In genomic region chr16:15403392-15403995, GRCh38 we compare ENCODE assay signal across 18 cellular contexts. TPM values are rescaled to one million over a fixed set of nuclear protein-coding genes. Genes with fewer than 3 reads are reported as not detected.
A peak's percentile ranks its signal among the peaks of the same experiment; 100 is the strongest.
DNase-seq lines count a peak whose midpoint lies in the region; ATAC-seq and TF ChIP-seq lines count a peak whose summit lies in the region.
"Had no signal": no experiment of that assay in that cellular context is flagged by ENCODE, and none has a peak within 500 bp of the region (broad histone marks: within the 10 kb centered on the region; RNA-seq: fewer than 3 reads in every experiment).

No MANE protein-coding gene starts in this region.

- H3K36me3 ChIP-seq in OCI-LY3 (replicated peaks; ENCODE audit: low read depth, low read length) (no peaks in the 10 kb centered on the region), BE2C (no peaks in the 10 kb centered on the region)
- H3K36me3 ChIP-seq: adrenal gland, lower lobe of right lung, neural progenitor cell had no signal

- no peak overlapping the region for H3K27ac ChIP-seq in OCI-LY3 (ENCODE audit: low read length)
- H3K27ac ChIP-seq in epithelial cell of prostate, result no peak overlapping the region
- H3K27ac ChIP-seq: HL-60, lower lobe of right lung, neural progenitor cell had no signal

- ATAC-seq in HG03139 (IDR thresholded peaks at IDR 0.05; ENCODE audit: unreplicated experiment), result no peak
- ATAC-seq: activated T-cell treated with anti-CD3 and anti-CD28 coated beads, Interleukin-2, amount 50 U/mL, for 4 hours had no signal

- no peak for TF ChIP-seq CTCF in OCI-LY3 (IDR thresholded peaks at IDR 0.05; ENCODE audit: low read depth, low read length)
- no peak for TF ChIP-seq CTCF in BE2C (IDR thresholded peaks at IDR 0.05; ENCODE audit: low read depth, low read length)

- H3K79me2 ChIP-seq in OCI-LY3 (ENCODE audit: low read length), result no peaks in the 10 kb centered on the region

- no peaks in the 10 kb centered on the region for H4K20me1 ChIP-seq in OCI-LY3 (ENCODE audit: insufficient read depth, low read length)

- no peak overlapping the region for H2AFZ ChIP-seq in OCI-LY3 (ENCODE audit: low read depth, low read length)
- H2AFZ ChIP-seq: neural progenitor cell had no signal

- H3K4me2 ChIP-seq in OCI-LY3 (ENCODE audit: low read length), result peak overlapping the region; percentile 31
- H3K4me2 ChIP-seq: neural progenitor cell had no signal

- peak; percentile 62 for DNase-seq in SKM-1 treated with dmso at 0.1 percent for 144 hours (lab: John Stamatoyannopoulos, UW; ENCODE audit: unreplicated experiment)
- no peak for DNase-seq in SKM-1 (lab: John Stamatoyannopoulos, UW; ENCODE audit: unreplicated experiment)
- DNase-seq in epithelial cell of prostate (ENCODE audit: low read depth, low spot score), result peak; percentile 34
- DNase-seq in AG08395 (ENCODE audit: low spot score), result no peak
- DNase-seq in BE2C, result no peak
- DNase-seq in NCI-H2029 (lab: John Stamatoyannopoulos, UW), result no peak
- DNase-seq: 8988T; activated T-cell treated with anti-CD3 and anti-CD28 coated beads, Interleukin-2, amount 50 U/mL, for 4 hours; adrenal gland; cortex of kidney; GOT3; lower lobe of right lung; OCI-M1; stimulated activated naive CD4-positive, alpha-beta T cell had no signal

- H3K9ac ChIP-seq in OCI-LY3 (ENCODE audit: low read length), result no peak overlapping the region
- H3K9ac ChIP-seq: neural progenitor cell had no signal

- H3K4me3 ChIP-seq in OCI-LY3 (ENCODE audit: low read length) (no peak overlapping the region), BE2C (ENCODE audit: low read depth, low read length) (no peak overlapping the region)
- H3K4me3 ChIP-seq: adrenal gland, lower lobe of right lung, neural progenitor cell had no signal

- H3K27me3 ChIP-seq in OCI-LY3 (ENCODE audit: low read depth, low read length) (no peaks in the 10 kb centered on the region), BE2C (no peaks in the 10 kb centered on the region)
- H3K27me3 ChIP-seq: adrenal gland, neural progenitor cell had no signal

- H3K9me3 ChIP-seq in OCI-LY3 (ENCODE audit: insufficient read depth, low read length) (no peaks in the 10 kb centered on the region), BE2C (no peaks in the 10 kb centered on the region)
- H3K9me3 ChIP-seq: adrenal gland, lower lobe of right lung had no signal

- peaks cover 19% of the 10 kb centered on the region for H3K4me1 ChIP-seq in OCI-LY3 (ENCODE audit: low read length)
- H3K4me1 ChIP-seq in BE2C, result no peaks in the 10 kb centered on the region
- H3K4me1 ChIP-seq: adrenal gland, lower lobe of right lung, neural progenitor cell had no signal

RNA-seq across cellular contexts. Expression of gene MPV17L, which starts 7.9 kb away (rescaled TPM):
- polyA plus RNA-seq in BE2C (2012; ENCODE audit: insufficient read depth, insufficient read length, low read depth), result 0.83 TPM

RNA-seq across cellular contexts. Expression of gene NPIPA5, which starts 25.4 kb away (rescaled TPM):
- polyA plus RNA-seq in BE2C (2012; ENCODE audit: insufficient read depth, insufficient read length, low read depth), result 6.3 TPM

RNA-seq across cellular contexts. Expression of gene BMERB1, which starts 30.9 kb away (rescaled TPM):
- 58.2 TPM for polyA plus RNA-seq in BE2C (2012; ENCODE audit: insufficient read depth, insufficient read length, low read depth)

Comparison
In these comparisons a context has a peak if more than half of its experiments do, and no peak if none do; other contexts are left out.
1. DNase-seq: peak in SKM-1 treated with dmso at 0.1 percent for 144 hours (single experiment) and epithelial cell of prostate (single experiment); none in SKM-1 (single experiment), AG08395 (single experiment), BE2C (single experiment) and NCI-H2029 (single experiment).